In genomic region chr7:25095516-25096345, GRCh38 we compare ENCODE assay signal across 25 cellular contexts. TPM values are rescaled to one million over a fixed set of nuclear protein-coding genes. Genes with fewer than 3 reads are reported as not detected.
DNase-seq lines count a peak whose midpoint lies in the region; TF ChIP-seq lines count a peak whose summit lies in the region.
"Had no signal": no experiment of that assay in that cellular context is flagged by ENCODE, and none has a peak within 500 bp of the region (broad histone marks: within the 10 kb centered on the region; RNA-seq: fewer than 3 reads in every experiment).

No MANE protein-coding gene starts in this region.

- DNase-seq in DMS 273 (lab: John Stamatoyannopoulos, UW; ENCODE audit: unreplicated experiment) = peak; percentile 21
- no peak for DNase-seq in DMS 273 treated with DMSO at 0.1 percent for 48 hours (lab: John Stamatoyannopoulos, UW)
- peak; percentile 44 for DNase-seq in MG63
- peak; percentile 49 for DNase-seq in amniotic epithelial cell (ENCODE audit: low read depth)
- DNase-seq in neural progenitor cell (ENCODE audit: low spot score) = peak; percentile 40
- no peak for DNase-seq in SJCRH30
- DNase-seq in D341Med (ENCODE audit: low spot score) = no peak
- DNase-seq in immature natural killer cell = no peak
- DNase-seq: BE2C; CD4-positive, alpha-beta T cell; DMS79 treated with DMSO at 0.1 percent for 48 hours; Karpas-422; MM.1S; NCI-H1092; NCI-H1436 treated with DMSO at 0.1 percent for 48 hours; NCI-H2029; NCI-H2171; NCI-H526 treated with DMSO at 0.1 percent for 48 hours; NK-92 treated with Interleukin-12 subunit alpha and Interleukin-12 subunit beta, amount 100 ng/mL, for 24 hours; OCI-M1; RPMI8226; SHP77 treated with DMSO at 0.1 percent for 48 hours had no signal

- H3K36me3 Mint-ChIP-seq in neural progenitor cell (no peaks in the 10 kb centered on the region), immature natural killer cell (no peaks in the 10 kb centered on the region)
- H3K36me3 Mint-ChIP-seq: IgD-negative memory B cell had no signal

- peaks cover 8% of the 10 kb centered on the region for H3K4me1 ChIP-seq in neural progenitor cell
- H3K4me1 ChIP-seq in SJCRH30 = no peaks in the 10 kb centered on the region; the same call in 1 of the 2 replicates
- H3K4me1 ChIP-seq: Caco-2 had no signal

- peaks cover 3% of the 10 kb centered on the region for H3K27me3 Mint-ChIP-seq in neural progenitor cell (ENCODE audit: insufficient read depth, low read depth)
- H3K27me3 Mint-ChIP-seq in immature natural killer cell (ENCODE audit: low read depth in 3 of 3) = peaks cover 0 to 5% (median 3%) of the 10 kb centered on the region in 3 donors

- H3K9me3 Mint-ChIP-seq in neural progenitor cell (peaks cover 3% of the 10 kb centered on the region), immature natural killer cell (no peaks in the 10 kb centered on the region)
- H3K9me3 Mint-ChIP-seq: CD4-positive, alpha-beta T cell; IgD-negative memory B cell had no signal

- H3K27me3 ChIP-seq in MG63 = no peaks in the 10 kb centered on the region
- no peaks in the 10 kb centered on the region for H3K27me3 ChIP-seq in neural progenitor cell
- H3K27me3 ChIP-seq in SJCRH30 = no peaks in the 10 kb centered on the region
- H3K27me3 ChIP-seq: BE2C had no signal

- peaks cover 15% of the 10 kb centered on the region for H3F3A ChIP-seq in neural progenitor cell (ENCODE audit: low read depth)

- TF ChIP-seq CTCF in neural progenitor cell (IDR thresholded peaks at IDR 0.05) = no peak

- no peak overlapping the region for H3K27ac Mint-ChIP-seq in neural progenitor cell
- no peak overlapping the region for H3K27ac Mint-ChIP-seq in immature natural killer cell
- H3K27ac Mint-ChIP-seq: CD4-positive, alpha-beta T cell; IgD-negative memory B cell had no signal

- H3K36me3 ChIP-seq in MG63 (no peaks in the 10 kb centered on the region), neural progenitor cell (no peaks in the 10 kb centered on the region), SJCRH30 (no peaks in the 10 kb centered on the region)
- H3K36me3 ChIP-seq: BE2C had no signal

- H3K4me3 Mint-ChIP-seq in neural progenitor cell (no peak overlapping the region), immature natural killer cell (no peak overlapping the region)
- H3K4me3 Mint-ChIP-seq: CD4-positive, alpha-beta T cell; IgD-negative memory B cell had no signal

- no peak overlapping the region for H2AFZ ChIP-seq in neural progenitor cell (replicated peaks)

- H3K4me2 ChIP-seq in neural progenitor cell = no peak overlapping the region

- no peak overlapping the region for H3K9ac ChIP-seq in neural progenitor cell

- no peaks in the 10 kb centered on the region for H3K79me2 ChIP-seq in neural progenitor cell (ENCODE audit: low read depth)

- H3K9me3 ChIP-seq in MG63 = no peaks in the 10 kb centered on the region
- H3K9me3 ChIP-seq in neural progenitor cell (ENCODE audit: low read depth) = peaks cover 3% of the 10 kb centered on the region
- no peaks in the 10 kb centered on the region for H3K9me3 ChIP-seq in SJCRH30 (replicated peaks)
- H3K9me3 ChIP-seq: BE2C, Caco-2 had no signal

- H3K4me3 ChIP-seq in MG63 (no peak overlapping the region), neural progenitor cell (no peak overlapping the region), SJCRH30 (no peak overlapping the region)

- H3K27ac ChIP-seq in neural progenitor cell (no peak overlapping the region), SJCRH30 (no peak overlapping the region)
- H3K27ac ChIP-seq: HL-60 had no signal

- H4K20me1 ChIP-seq in neural progenitor cell (ENCODE audit: low read depth) = no peaks in the 10 kb centered on the region

- H3K4me1 Mint-ChIP-seq in neural progenitor cell (peaks cover 12% of the 10 kb centered on the region), immature natural killer cell (peaks cover 6 to 12% of the 10 kb centered on the region in 2 donors)

RNA-seq across cellular contexts. Expression of gene CYCS, which starts 29.3 kb away (rescaled TPM):
- total RNA-seq in MG63 (2014; rRNA removed; shearing (Covaris generic); ENCODE audit: low replicate concordance) = 56.2 and 67.8 TPM in 2 replicates
- 49.0 and 93.9 TPM in 2 replicates for total RNA-seq in neural progenitor cell (ENCODE audit: low replicate concordance)
- total RNA-seq in SJCRH30 (2014; rRNA removed; shearing (Covaris generic)) = 337 and 376 TPM in 2 replicates
- polyA plus RNA-seq in immature natural killer cell = 100 to 1,000 TPM; 142 to 264 (median 186) TPM

Comparison
In these comparisons a context has a peak if more than half of its experiments do, and no peak if none do; other contexts are left out.
1. DNase-seq: peak in DMS 273 (single experiment), MG63 (single experiment), amniotic epithelial cell (single experiment) and neural progenitor cell (single experiment); none in DMS 273 treated with DMSO at 0.1 percent for 48 hours (single experiment), SJCRH30 (0 of 2), D341Med (single experiment) and immature natural killer cell (0 of 3).